In genomic region chr9:124284237-124284831, GRCh38 we compare ENCODE assay signal across 12 cellular contexts. TPM values are rescaled to one million over a fixed set of nuclear protein-coding genes. Genes with fewer than 3 reads are reported as not detected.
DNase-seq lines count a peak whose midpoint lies in the region; ATAC-seq and TF ChIP-seq lines count a peak whose summit lies in the region.
"Had no signal": no experiment of that assay in that cellular context is flagged by ENCODE, and none has a peak within 500 bp of the region (broad histone marks: within the 10 kb centered on the region; RNA-seq: fewer than 3 reads in every experiment).

No MANE protein-coding gene starts in this region.

- peaks cover 42% of the 10 kb centered on the region for H3K4me1 ChIP-seq in GM23248 (ENCODE audit: insufficient read depth)
- H3K4me1 ChIP-seq in left lung: peaks cover 76 to 92% of the 10 kb centered on the region in 2 donors
- peaks cover 39% of the 10 kb centered on the region for H3K4me1 ChIP-seq in smooth muscle cell (ENCODE audit: low read depth)

- intact Hi-C loops in left lung (cut with DNase I): no loop called here

- H4K20me1 ChIP-seq in GM23248 (ENCODE audit: insufficient read depth) (peaks cover 5% of the 10 kb centered on the region; the same call in 1 of the 2 replicates), smooth muscle cell (ENCODE audit: low read depth) (peaks cover 98% of the 10 kb centered on the region)

- H3K27ac Mint-ChIP-seq in activated T-helper 17 cell treated with anti-CD3 and anti-CD28 coated beads, Interleukin-2, amount 50 U/mL, for 72 hours: no peak overlapping the region

- H3K79me2 ChIP-seq in GM23248 (ENCODE audit: insufficient read depth): peaks cover 100% of the 10 kb centered on the region
- peaks cover 86% of the 10 kb centered on the region for H3K79me2 ChIP-seq in smooth muscle cell (ENCODE audit: low read depth)

- DNase-seq in GM23248 (no peak), left lung (no peak), smooth muscle cell (lab: John Stamatoyannopoulos, UW; ENCODE audit: unreplicated experiment) (no peak), NCI-H1436 treated with DMSO at 0.1 percent for 48 hours (lab: John Stamatoyannopoulos, UW) (no peak), WERI-Rb-1 (no peak)
- DNase-seq in central memory CD4-positive, alpha-beta T cell: no peak
- DNase-seq: CD4-positive, alpha-beta memory T cell; NCI-H1105; nephron progenitor cell; T1000 had no signal

- peaks cover 12% of the 10 kb centered on the region for H3K4me1 Mint-ChIP-seq in activated T-helper 17 cell treated with anti-CD3 and anti-CD28 coated beads, Interleukin-2, amount 50 U/mL, for 72 hours

- H3K9ac ChIP-seq in GM23248: peak overlapping the region; percentile 76; the same call in 1 of the 2 replicates
- H3K9ac ChIP-seq in smooth muscle cell (ENCODE audit: low read depth): peak overlapping the region; percentile 93

- H3F3A ChIP-seq in GM23248 (ENCODE audit: insufficient read depth) (peaks cover 42% of the 10 kb centered on the region), smooth muscle cell (ENCODE audit: low read depth) (peaks cover 36% of the 10 kb centered on the region)

- WGBS in GM23248 (ENCODE audit: low coverage in 1 of 2, low lambda C conversion rate in 2 of 2, missing lambda C conversion rate in 2 of 2), 2 experiments: 92 to 94% methylated on average over 18 of the region's 18 CpGs
- WGBS in smooth muscle cell (ENCODE audit: low lambda C conversion rate): 56% methylated on average over 18 of the region's 18 CpGs

- no peaks in the 10 kb centered on the region for H3K9me2 ChIP-seq in GM23248 (ENCODE audit: insufficient read depth)

- H3K36me3 ChIP-seq in GM23248 (ENCODE audit: low read depth) (no peaks in the 10 kb centered on the region), left lung (peaks cover 0 to 13% of the 10 kb centered on the region in 2 donors), smooth muscle cell (ENCODE audit: low read depth) (no peaks in the 10 kb centered on the region), WERI-Rb-1 (0 out of 2 replicates have a peak, but pooled peaks cover 2% of the 10 kb centered on the region)

- no peak overlapping the region for H3K4me2 ChIP-seq in GM23248 (ENCODE audit: unreplicated experiment)
- H3K4me2 ChIP-seq in smooth muscle cell: peak overlapping the region; percentile 31

- no peaks in the 10 kb centered on the region for H3K27me3 Mint-ChIP-seq in activated T-helper 17 cell treated with anti-CD3 and anti-CD28 coated beads, Interleukin-2, amount 50 U/mL, for 72 hours
- H3K27me3 Mint-ChIP-seq: CD4-positive, alpha-beta memory T cell had no signal

- H3K27me3 ChIP-seq in GM23248 (replicated peaks; ENCODE audit: insufficient read depth): no peaks in the 10 kb centered on the region
- H3K27me3 ChIP-seq in left lung: no peaks in the 10 kb centered on the region
- no peaks in the 10 kb centered on the region for H3K27me3 ChIP-seq in smooth muscle cell (ENCODE audit: low read depth)
- H3K27me3 ChIP-seq in WERI-Rb-1 (ENCODE audit: insufficient read depth, low read depth, severe bottlenecking): no peaks in the 10 kb centered on the region

- H3K4me3 ChIP-seq in GM23248: no peak overlapping the region
- H3K4me3 ChIP-seq in left lung: no peak overlapping the region
- no peak overlapping the region for H3K4me3 ChIP-seq in smooth muscle cell
- H3K4me3 ChIP-seq in WERI-Rb-1 (ENCODE audit: low read depth, low read length): no peak overlapping the region

- no peak for TF ChIP-seq CTCF in left lung (IDR thresholded peaks at IDR 0.05)
- no peak for TF ChIP-seq CTCF in smooth muscle cell (IDR thresholded peaks at IDR 0.05; ENCODE audit: borderline replicate concordance, insufficient read depth, poor library complexity, severe bottlenecking)
- no peak for TF ChIP-seq CTCF in WERI-Rb-1 (IDR thresholded peaks at IDR 0.05; ENCODE audit: low read depth, low read length)

- no peaks in the 10 kb centered on the region for H3K9me3 Mint-ChIP-seq in activated T-helper 17 cell treated with anti-CD3 and anti-CD28 coated beads, Interleukin-2, amount 50 U/mL, for 72 hours
- H3K9me3 Mint-ChIP-seq: CD4-positive, alpha-beta memory T cell had no signal

- in situ Hi-C loops in GM23248 (cut with MboI): no loop called here

- H3K9me3 ChIP-seq in GM23248 (ENCODE audit: low read depth) (no peaks in the 10 kb centered on the region), left lung (no peaks in the 10 kb centered on the region), smooth muscle cell (replicated peaks; ENCODE audit: low read depth) (no peaks in the 10 kb centered on the region), WERI-Rb-1 (ENCODE audit: severe bottlenecking) (no peaks in the 10 kb centered on the region)

- no peak overlapping the region for H3K4me3 Mint-ChIP-seq in activated T-helper 17 cell treated with anti-CD3 and anti-CD28 coated beads, Interleukin-2, amount 50 U/mL, for 72 hours
- H3K4me3 Mint-ChIP-seq: nephron progenitor cell had no signal

- H3K27ac ChIP-seq in GM23248 (peak overlapping the region; percentile 94), cingulate gyrus (ENCODE audit: low read depth, low read length) (peak overlapping the region; percentile 92), left lung (peak overlapping the region; percentile 90 to 91), smooth muscle cell (ENCODE audit: low read depth) (peak overlapping the region; percentile 100), WERI-Rb-1 (no peak overlapping the region)

- ATAC-seq in left lung: no peak
- no peak for ATAC-seq in activated T-helper 17 cell treated with anti-CD3 and anti-CD28 coated beads, Interleukin-2, amount 50 U/mL, for 72 hours (replicated peaks)

- peaks cover 5% of the 10 kb centered on the region for H3K36me3 Mint-ChIP-seq in activated T-helper 17 cell treated with anti-CD3 and anti-CD28 coated beads, Interleukin-2, amount 50 U/mL, for 72 hours (ENCODE audit: low read depth)

- H2AFZ ChIP-seq in GM23248 (no peak overlapping the region), smooth muscle cell (ENCODE audit: low read depth) (no peak overlapping the region)

RNA-seq across cellular contexts. Expression of gene NEK6, which starts 26.6 kb away (rescaled TPM):
- 33.0 and 43.7 TPM in 2 replicates for total RNA-seq in GM23248 (2014; rRNA removed; shearing (Covaris generic))
- polyA plus RNA-seq in GM23248 (2016; fragmentation: Nextera tagmentation; extraction: Ambion mirVana): 69.6 and 69.7 TPM in 2 replicates
- total RNA-seq in left lung: 100 to 1,000 TPM; 104 to 132 TPM
- 41.5 and 45.9 TPM in 2 replicates for total RNA-seq in smooth muscle cell
- polyA plus RNA-seq in smooth muscle cell: 67.6 and 108 TPM in 2 replicates
- total RNA-seq in activated T-helper 17 cell treated with anti-CD3 and anti-CD28 coated beads, Interleukin-2, amount 50 U/mL, for 72 hours: 1 to 10 TPM; 6.8 to 7.6 TPM
